1 cellular context compared by ENCODE assay signal in genomic region chr14:54549862-54550261, GRCh38.
TF ChIP-seq lines count a peak whose summit lies in the region.

No MANE protein-coding gene starts in this region.

TF ChIP-seq in K562, 482 proteins besides CTCF, POLR2A, EP300 and RAD21:
- no peak for TF ChIP-seq PHTF2 (CRISPR knock-in tag; IDR thresholded peaks at IDR 0.05)
- TF ChIP-seq, protein P1, sequence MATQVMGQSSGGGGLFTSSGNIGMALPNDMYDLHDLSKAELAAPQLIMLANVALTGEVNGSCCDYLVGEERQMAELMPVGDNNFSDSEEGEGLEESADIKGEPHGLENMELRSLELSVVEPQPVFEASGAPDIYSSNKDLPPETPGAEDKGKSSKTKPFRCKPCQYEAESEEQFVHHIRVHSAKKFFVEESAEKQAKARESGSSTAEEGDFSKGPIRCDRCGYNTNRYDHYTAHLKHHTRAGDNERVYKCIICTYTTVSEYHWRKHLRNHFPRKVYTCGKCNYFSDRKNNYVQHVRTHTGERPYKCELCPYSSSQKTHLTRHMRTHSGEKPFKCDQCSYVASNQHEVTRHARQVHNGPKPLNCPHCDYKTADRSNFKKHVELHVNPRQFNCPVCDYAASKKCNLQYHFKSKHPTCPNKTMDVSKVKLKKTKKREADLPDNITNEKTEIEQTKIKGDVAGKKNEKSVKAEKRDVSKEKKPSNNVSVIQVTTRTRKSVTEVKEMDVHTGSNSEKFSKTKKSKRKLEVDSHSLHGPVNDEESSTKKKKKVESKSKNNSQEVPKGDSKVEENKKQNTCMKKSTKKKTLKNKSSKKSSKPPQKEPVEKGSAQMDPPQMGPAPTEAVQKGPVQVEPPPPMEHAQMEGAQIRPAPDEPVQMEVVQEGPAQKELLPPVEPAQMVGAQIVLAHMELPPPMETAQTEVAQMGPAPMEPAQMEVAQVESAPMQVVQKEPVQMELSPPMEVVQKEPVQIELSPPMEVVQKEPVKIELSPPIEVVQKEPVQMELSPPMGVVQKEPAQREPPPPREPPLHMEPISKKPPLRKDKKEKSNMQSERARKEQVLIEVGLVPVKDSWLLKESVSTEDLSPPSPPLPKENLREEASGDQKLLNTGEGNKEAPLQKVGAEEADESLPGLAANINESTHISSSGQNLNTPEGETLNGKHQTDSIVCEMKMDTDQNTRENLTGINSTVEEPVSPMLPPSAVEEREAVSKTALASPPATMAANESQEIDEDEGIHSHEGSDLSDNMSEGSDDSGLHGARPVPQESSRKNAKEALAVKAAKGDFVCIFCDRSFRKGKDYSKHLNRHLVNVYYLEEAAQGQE (CRISPR knock-in tag; IDR thresholded peaks at IDR 0.05; ENCODE audit: low read depth) = peak; percentile 74; the same call in 1 of the 2 replicates
- TF ChIP-seq EHMT2 (IDR thresholded peaks at IDR 0.05) = peak; percentile 94
- peak; percentile 86 for TF ChIP-seq MIER1 (IDR thresholded peaks at IDR 0.05; ENCODE audit: low read depth)
